Comparison of ENCODE assay signal across 1 cellular context in the genomic region with DNA sequence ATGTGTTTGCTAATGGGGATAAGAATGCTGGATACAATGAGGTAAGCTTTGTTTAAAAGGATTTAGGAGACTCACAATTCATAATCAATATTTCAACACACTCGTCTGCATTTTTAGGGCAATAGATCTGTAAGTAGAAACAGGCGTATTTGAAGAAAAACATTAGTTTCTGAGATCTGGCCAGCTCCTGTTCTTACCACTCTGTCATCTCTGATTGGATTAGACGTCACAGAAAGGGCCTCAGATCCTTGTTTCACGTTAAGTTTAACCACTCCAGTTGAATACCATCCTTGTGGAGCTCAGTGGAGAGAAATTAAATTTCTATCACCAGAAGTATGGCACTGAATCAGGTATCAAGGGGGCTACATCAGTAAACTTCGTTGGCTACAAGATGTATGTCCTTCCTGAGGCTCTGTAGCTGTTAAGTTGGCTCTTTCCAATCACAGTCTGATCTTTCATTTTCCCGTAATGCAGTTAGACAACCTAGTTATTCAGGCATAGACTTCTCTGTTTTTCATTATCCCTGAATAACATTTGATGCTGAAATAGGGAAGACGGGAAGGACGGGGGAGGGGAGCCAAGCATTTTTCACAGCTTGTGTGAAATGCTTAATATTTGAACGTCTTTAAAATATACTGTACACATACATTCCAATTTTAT.
TF ChIP-seq lines count a peak whose summit lies in the region.

No MANE protein-coding gene starts in this region.

TF ChIP-seq in SK-N-SH, 30 proteins besides CTCF, POLR2A, EP300 and RAD21:
- TF ChIP-seq CHD2 (IDR thresholded peaks at IDR 0.05; ENCODE audit: low read length, partially characterized antibody) = peak; percentile 95
- peak; percentile 40; the same call in 1 of the 2 replicates for TF ChIP-seq SMC3 (IDR thresholded peaks at IDR 0.05; ENCODE audit: low read depth, low read length)
- no peak for TF ChIP-seq IRF3 (IDR thresholded peaks at IDR 0.05; ENCODE audit: low read depth, low read length)
- no peak for TF ChIP-seq RXRA (IDR thresholded peaks at IDR 0.05; ENCODE audit: borderline replicate concordance, low read depth)
- peak; percentile 69; the same call in 1 of the 2 replicates for TF ChIP-seq TCF12 (IDR thresholded peaks at IDR 0.05)
- TF ChIP-seq MEF2A (IDR thresholded peaks at IDR 0.05; ENCODE audit: borderline replicate concordance, low read depth) = no peak
- TF ChIP-seq SIN3A (IDR thresholded peaks at IDR 0.05; ENCODE audit: borderline replicate concordance, low read depth, low read length) = no peak
- TF ChIP-seq, protein P1, sequence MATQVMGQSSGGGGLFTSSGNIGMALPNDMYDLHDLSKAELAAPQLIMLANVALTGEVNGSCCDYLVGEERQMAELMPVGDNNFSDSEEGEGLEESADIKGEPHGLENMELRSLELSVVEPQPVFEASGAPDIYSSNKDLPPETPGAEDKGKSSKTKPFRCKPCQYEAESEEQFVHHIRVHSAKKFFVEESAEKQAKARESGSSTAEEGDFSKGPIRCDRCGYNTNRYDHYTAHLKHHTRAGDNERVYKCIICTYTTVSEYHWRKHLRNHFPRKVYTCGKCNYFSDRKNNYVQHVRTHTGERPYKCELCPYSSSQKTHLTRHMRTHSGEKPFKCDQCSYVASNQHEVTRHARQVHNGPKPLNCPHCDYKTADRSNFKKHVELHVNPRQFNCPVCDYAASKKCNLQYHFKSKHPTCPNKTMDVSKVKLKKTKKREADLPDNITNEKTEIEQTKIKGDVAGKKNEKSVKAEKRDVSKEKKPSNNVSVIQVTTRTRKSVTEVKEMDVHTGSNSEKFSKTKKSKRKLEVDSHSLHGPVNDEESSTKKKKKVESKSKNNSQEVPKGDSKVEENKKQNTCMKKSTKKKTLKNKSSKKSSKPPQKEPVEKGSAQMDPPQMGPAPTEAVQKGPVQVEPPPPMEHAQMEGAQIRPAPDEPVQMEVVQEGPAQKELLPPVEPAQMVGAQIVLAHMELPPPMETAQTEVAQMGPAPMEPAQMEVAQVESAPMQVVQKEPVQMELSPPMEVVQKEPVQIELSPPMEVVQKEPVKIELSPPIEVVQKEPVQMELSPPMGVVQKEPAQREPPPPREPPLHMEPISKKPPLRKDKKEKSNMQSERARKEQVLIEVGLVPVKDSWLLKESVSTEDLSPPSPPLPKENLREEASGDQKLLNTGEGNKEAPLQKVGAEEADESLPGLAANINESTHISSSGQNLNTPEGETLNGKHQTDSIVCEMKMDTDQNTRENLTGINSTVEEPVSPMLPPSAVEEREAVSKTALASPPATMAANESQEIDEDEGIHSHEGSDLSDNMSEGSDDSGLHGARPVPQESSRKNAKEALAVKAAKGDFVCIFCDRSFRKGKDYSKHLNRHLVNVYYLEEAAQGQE (IDR thresholded peaks at IDR 0.05; ENCODE audit: low read depth, low read length) = no peak
- TF ChIP-seq MAX (IDR thresholded peaks at IDR 0.05; ENCODE audit: low read depth) = no peak
- TF ChIP-seq MXI1 (IDR thresholded peaks at IDR 0.05; ENCODE audit: low read depth, low read length) = no peak
- no peak for TF ChIP-seq FOSL2 (IDR thresholded peaks at IDR 0.05; ENCODE audit: borderline replicate concordance, low read depth)
- no peak for TF ChIP-seq ELF1 (IDR thresholded peaks at IDR 0.05)
- TF ChIP-seq GATA2 (CRISPR knock-in tag; IDR thresholded peaks at IDR 0.05) = peak; percentile 92
- no peak for TF ChIP-seq NRF1 (IDR thresholded peaks at IDR 0.05; ENCODE audit: low read depth, low read length)
- no peak for TF ChIP-seq FOXM1 (IDR thresholded peaks at IDR 0.05; ENCODE audit: low read depth)
- no peak for TF ChIP-seq YY1 (IDR thresholded peaks at IDR 0.05; ENCODE audit: low read depth)
- peak; percentile 50 for TF ChIP-seq POLR2AphosphoS5 (IDR thresholded peaks at IDR 0.05; ENCODE audit: low read depth, low read length)
- no peak for TF ChIP-seq NFIC (IDR thresholded peaks at IDR 0.05; ENCODE audit: borderline replicate concordance)
- TF ChIP-seq GABPA (IDR thresholded peaks at IDR 0.05; ENCODE audit: low read depth) = no peak
- 0 out of 2 replicates have a peak, but pooled peaks have one; percentile 7 for TF ChIP-seq TEAD4 (IDR thresholded peaks at IDR 0.05; ENCODE audit: borderline replicate concordance, insufficient read depth)
- TF ChIP-seq, protein P2, sequence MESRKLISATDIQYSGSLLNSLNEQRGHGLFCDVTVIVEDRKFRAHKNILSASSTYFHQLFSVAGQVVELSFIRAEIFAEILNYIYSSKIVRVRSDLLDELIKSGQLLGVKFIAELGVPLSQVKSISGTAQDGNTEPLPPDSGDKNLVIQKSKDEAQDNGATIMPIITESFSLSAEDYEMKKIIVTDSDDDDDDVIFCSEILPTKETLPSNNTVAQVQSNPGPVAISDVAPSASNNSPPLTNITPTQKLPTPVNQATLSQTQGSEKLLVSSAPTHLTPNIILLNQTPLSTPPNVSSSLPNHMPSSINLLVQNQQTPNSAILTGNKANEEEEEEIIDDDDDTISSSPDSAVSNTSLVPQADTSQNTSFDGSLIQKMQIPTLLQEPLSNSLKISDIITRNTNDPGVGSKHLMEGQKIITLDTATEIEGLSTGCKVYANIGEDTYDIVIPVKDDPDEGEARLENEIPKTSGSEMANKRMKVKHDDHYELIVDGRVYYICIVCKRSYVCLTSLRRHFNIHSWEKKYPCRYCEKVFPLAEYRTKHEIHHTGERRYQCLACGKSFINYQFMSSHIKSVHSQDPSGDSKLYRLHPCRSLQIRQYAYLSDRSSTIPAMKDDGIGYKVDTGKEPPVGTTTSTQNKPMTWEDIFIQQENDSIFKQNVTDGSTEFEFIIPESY (IDR thresholded peaks at IDR 0.05; ENCODE audit: borderline replicate concordance, low read depth) = no peak
- TF ChIP-seq, protein P3, sequence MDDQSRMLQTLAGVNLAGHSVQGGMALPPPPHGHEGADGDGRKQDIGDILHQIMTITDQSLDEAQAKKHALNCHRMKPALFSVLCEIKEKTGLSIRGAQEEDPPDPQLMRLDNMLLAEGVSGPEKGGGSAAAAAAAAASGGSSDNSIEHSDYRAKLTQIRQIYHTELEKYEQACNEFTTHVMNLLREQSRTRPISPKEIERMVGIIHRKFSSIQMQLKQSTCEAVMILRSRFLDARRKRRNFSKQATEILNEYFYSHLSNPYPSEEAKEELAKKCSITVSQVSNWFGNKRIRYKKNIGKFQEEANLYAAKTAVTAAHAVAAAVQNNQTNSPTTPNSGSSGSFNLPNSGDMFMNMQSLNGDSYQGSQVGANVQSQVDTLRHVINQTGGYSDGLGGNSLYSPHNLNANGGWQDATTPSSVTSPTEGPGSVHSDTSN (IDR thresholded peaks at IDR 0.05) = peak; percentile 57; the same call in 1 of the 2 replicates
- peak; percentile 94 for TF ChIP-seq RCOR1 (IDR thresholded peaks at IDR 0.05; ENCODE audit: low read length)
- TF ChIP-seq FOXJ3 (CRISPR knock-in tag; IDR thresholded peaks at IDR 0.05) = peak; percentile 97
- no peak for TF ChIP-seq EZH2phosphoT487 (IDR thresholded peaks at IDR 0.05; ENCODE audit: borderline replicate concordance, low read depth)
- peak; percentile 71; the same call in 1 of the 2 replicates for TF ChIP-seq RFX5 (IDR thresholded peaks at IDR 0.05; ENCODE audit: low read length)
- no peak for TF ChIP-seq TAF1 (IDR thresholded peaks at IDR 0.05; ENCODE audit: borderline replicate concordance, low read depth, low read length)
